8 cellular contexts compared by ENCODE assay signal in genomic region chrX:56729152-56729557, GRCh38. TPM values are rescaled to one million over a fixed set of nuclear protein-coding genes. Genes with fewer than 3 reads are reported as not detected.
A peak's percentile ranks its signal among the peaks of the same experiment; 100 is the strongest.
DNase-seq lines count a peak whose midpoint lies in the region; ATAC-seq and FAIRE-seq lines count a peak whose summit lies in the region.

A gene with protein sequence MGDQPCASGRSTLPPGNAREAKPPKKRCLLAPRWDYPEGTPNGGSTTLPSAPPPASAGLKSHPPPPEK (plus strand): TSS chrX:56729243. CDS start chrX:56729354, 111 bp downstream.

- no peaks in the 10 kb centered on the region for H3K27me3 Mint-ChIP-seq in activated naive CD8-positive, alpha-beta T cell treated with anti-CD3 and anti-CD28 coated beads, Interleukin-2, amount 10 ng/mL, durations not matched to agents 7 days and 5 days

- H3K4me1 Mint-ChIP-seq in activated naive CD8-positive, alpha-beta T cell treated with anti-CD3 and anti-CD28 coated beads, Interleukin-2, amount 10 ng/mL, durations not matched to agents 7 days and 5 days: peaks cover 18% of the 10 kb centered on the region

- peak within 1 kb of the TSS; percentile 95 for H3K4me3 Mint-ChIP-seq in activated naive CD8-positive, alpha-beta T cell treated with anti-CD3 and anti-CD28 coated beads, Interleukin-2, amount 10 ng/mL, durations not matched to agents 7 days and 5 days

- no peak for FAIRE-seq in RCC 7860 (lab: Jason Lieb, UNC)

- H3K9me3 Mint-ChIP-seq in activated naive CD8-positive, alpha-beta T cell treated with anti-CD3 and anti-CD28 coated beads, Interleukin-2, amount 10 ng/mL, durations not matched to agents 7 days and 5 days: no peaks in the 10 kb centered on the region

- POLR2A ChIA-PET in activated naive CD8-positive, alpha-beta T cell treated with anti-CD3 and anti-CD28 coated beads, Interleukin-2, amount 10 ng/mL, durations not matched to agents 7 days and 5 days (lab: Charles Lee): interaction anchor here (1.0 to 1.4 kb wide), 2 partner anchors 10 to 268 kb away, joined by 3 to 5 read pairs; no protein-coding TSS in a partner anchor

- intact Hi-C loops in head of caudate nucleus (cut with DNase I): no loop called here

- peak; percentile 22 for DNase-seq in COR-L47 (lab: John Stamatoyannopoulos, UW)
- peak; percentile 14 for DNase-seq in RCC 7860 (ENCODE audit: low spot score)
- peak; percentile 58 for DNase-seq in activated naive CD8-positive, alpha-beta T cell treated with anti-CD3 and anti-CD28 coated beads, Interleukin-2, amount 10 ng/mL, durations not matched to agents 7 days and 5 days
- peak; percentile 21 to 77 (median 53) for DNase-seq in head of caudate nucleus
- peak; percentile 26 for DNase-seq in occipital lobe (lab: John Stamatoyannopoulos, UW)

- ATAC-seq in GM19397 (IDR thresholded peaks at IDR 0.05; ENCODE audit: unreplicated experiment) (peak; percentile 74), HG03520 (IDR thresholded peaks at IDR 0.05; ENCODE audit: unreplicated experiment) (peak; percentile 53), GM21526 (IDR thresholded peaks at IDR 0.05; ENCODE audit: low FRiP score, unreplicated experiment) (no peak)
- peak; percentile 79 for ATAC-seq in activated naive CD8-positive, alpha-beta T cell treated with anti-CD3 and anti-CD28 coated beads, Interleukin-2, amount 10 ng/mL, durations not matched to agents 7 days and 5 days (ENCODE audit: low read depth)

- H3K36me3 Mint-ChIP-seq in activated naive CD8-positive, alpha-beta T cell treated with anti-CD3 and anti-CD28 coated beads, Interleukin-2, amount 10 ng/mL, durations not matched to agents 7 days and 5 days: peaks cover 3% of the 10 kb centered on the region

- peak within 1 kb of the TSS; percentile 89 for H3K27ac Mint-ChIP-seq in activated naive CD8-positive, alpha-beta T cell treated with anti-CD3 and anti-CD28 coated beads, Interleukin-2, amount 10 ng/mL, durations not matched to agents 7 days and 5 days

RNA-seq across cellular contexts. Expression of the gene that starts here (rescaled TPM):
- total RNA-seq in activated naive CD8-positive, alpha-beta T cell treated with anti-CD3 and anti-CD28 coated beads, Interleukin-2, amount 10 ng/mL, durations not matched to agents 7 days and 5 days: 10 to 100 TPM; 47.0 to 48.5 TPM
- total RNA-seq in occipital lobe: 6.7 TPM
